In genomic region chr5:105506692-105507277, GRCh38 we compare ENCODE assay signal across 11 cellular contexts.
DNase-seq lines count a peak whose midpoint lies in the region; ATAC-seq, FAIRE-seq and TF ChIP-seq lines count a peak whose summit lies in the region.
"Had no signal": no experiment of that assay in that cellular context is flagged by ENCODE, and none has a peak within 500 bp of the region (broad histone marks: within the 10 kb centered on the region; RNA-seq: fewer than 3 reads in every experiment).

No MANE protein-coding gene starts in this region.

- intact Hi-C loops in activated naive CD4-positive, alpha-beta T cell treated with anti-CD3 and anti-CD28 coated beads for 36 hours (cut with micrococcal nuclease): no loop called here

- peak; percentile 86 for FAIRE-seq in H54 (lab: Jason Lieb, UNC)
- FAIRE-seq: endometrium had no signal

- POLR2A ChIA-PET in T-cell (lab: Charles Lee): no interaction called here

- H3K27ac ChIP-seq in 22Rv1 (no peak overlapping the region), SJCRH30 (no peak overlapping the region)

- H3K4me1 Mint-ChIP-seq in glutamatergic neuron (ENCODE audit: low read depth, unreplicated experiment) (peaks cover 2% of the 10 kb centered on the region), T-cell (no peaks in the 10 kb centered on the region)
- no peaks in the 10 kb centered on the region for H3K4me1 Mint-ChIP-seq in activated naive CD4-positive, alpha-beta T cell treated with anti-CD3 and anti-CD28 coated beads for 36 hours (ENCODE audit: low read depth)

- CTCF ChIA-PET in T-cell (lab: Charles Lee): no interaction called here
- CTCF ChIA-PET in activated naive CD4-positive, alpha-beta T cell treated with anti-CD3 and anti-CD28 coated beads for 36 hours (lab: Charles Lee): no interaction called here

- H3K4me1 ChIP-seq in SJCRH30: no peaks in the 10 kb centered on the region

- H3K27ac Mint-ChIP-seq in glutamatergic neuron (ENCODE audit: unreplicated experiment): no peak overlapping the region
- no peak overlapping the region for H3K27ac Mint-ChIP-seq in T-cell
- no peak overlapping the region for H3K27ac Mint-ChIP-seq in activated naive CD4-positive, alpha-beta T cell treated with anti-CD3 and anti-CD28 coated beads for 36 hours

- H3K36me3 ChIP-seq in SJCRH30: no peaks in the 10 kb centered on the region

- peaks cover 2% of the 10 kb centered on the region for H3K9me3 Mint-ChIP-seq in glutamatergic neuron (ENCODE audit: unreplicated experiment)
- peaks cover 6 to 22% (median 16%) of the 10 kb centered on the region in 3 donors for H3K9me3 Mint-ChIP-seq in T-cell
- peaks cover 9% of the 10 kb centered on the region for H3K9me3 Mint-ChIP-seq in activated naive CD4-positive, alpha-beta T cell treated with anti-CD3 and anti-CD28 coated beads for 36 hours

- no peak for TF ChIP-seq POLR2A in H54 (IDR thresholded peaks at IDR 0.05; ENCODE audit: low read depth, low read length)

- H3K36me3 Mint-ChIP-seq in glutamatergic neuron (ENCODE audit: unreplicated experiment): no peaks in the 10 kb centered on the region
- no peaks in the 10 kb centered on the region for H3K36me3 Mint-ChIP-seq in T-cell
- no peaks in the 10 kb centered on the region for H3K36me3 Mint-ChIP-seq in activated naive CD4-positive, alpha-beta T cell treated with anti-CD3 and anti-CD28 coated beads for 36 hours (ENCODE audit: low read depth)

- TF ChIP-seq CTCF in 22Rv1 (IDR thresholded peaks at IDR 0.05) (peak; percentile 75), glutamatergic neuron (IDR thresholded peaks at IDR 0.05; ENCODE audit: partially characterized antibody, unreplicated experiment) (peak; percentile 45)

- H3K27me3 Mint-ChIP-seq in glutamatergic neuron (ENCODE audit: unreplicated experiment) (no peaks in the 10 kb centered on the region), T-cell (no peaks in the 10 kb centered on the region)
- no peaks in the 10 kb centered on the region for H3K27me3 Mint-ChIP-seq in activated naive CD4-positive, alpha-beta T cell treated with anti-CD3 and anti-CD28 coated beads for 36 hours (ENCODE audit: low read depth)

- no peak overlapping the region for H3K4me3 ChIP-seq in SJCRH30

- H3K4me3 Mint-ChIP-seq in glutamatergic neuron (ENCODE audit: unreplicated experiment): no peak overlapping the region
- no peak overlapping the region for H3K4me3 Mint-ChIP-seq in T-cell
- no peak overlapping the region for H3K4me3 Mint-ChIP-seq in activated naive CD4-positive, alpha-beta T cell treated with anti-CD3 and anti-CD28 coated beads for 36 hours

- H3K9me3 ChIP-seq in SJCRH30 (replicated peaks): no peaks in the 10 kb centered on the region

- DNase-seq in H54 (ENCODE audit: insufficient read length, low spot score) (peak; percentile 3), SJCRH30 (peak; percentile 9 to 35), glutamatergic neuron (peak; percentile 27), T-cell (no peak)
- DNase-seq in activated naive CD4-positive, alpha-beta T cell treated with anti-CD3 and anti-CD28 coated beads for 36 hours: no peak
- DNase-seq: NCI-H2029, posterior cingulate gyrus had no signal

- no peaks in the 10 kb centered on the region for H3K27me3 ChIP-seq in SJCRH30

- ATAC-seq in T-cell (replicated peaks in 1 of 4) (no peak), HG02981 (IDR thresholded peaks at IDR 0.05; ENCODE audit: unreplicated experiment) (no peak), HG03469 (IDR thresholded peaks at IDR 0.05; ENCODE audit: unreplicated experiment) (no peak)

Comparison
In these comparisons a context has a peak if more than half of its experiments do, and no peak if none do; other contexts are left out.
1. DNase-seq: peak in H54 (single experiment), SJCRH30 (2 of 2) and glutamatergic neuron (single experiment); none in T-cell (0 of 34) and activated naive CD4-positive, alpha-beta T cell treated with anti-CD3 and anti-CD28 coated beads for 36 hours (single experiment).